16 cellular contexts compared by ENCODE assay signal in genomic region chr1:30905898-30906620, GRCh38. TPM values are rescaled to one million over a fixed set of nuclear protein-coding genes. Genes with fewer than 3 reads are reported as not detected.
A peak's percentile ranks its signal among the peaks of the same experiment; 100 is the strongest.
DNase-seq lines count a peak whose midpoint lies in the region; ATAC-seq, FAIRE-seq and TF ChIP-seq lines count a peak whose summit lies in the region.
"Had no signal": no experiment of that assay in that cellular context is flagged by ENCODE, and none has a peak within 500 bp of the region (broad histone marks: within the 10 kb centered on the region; RNA-seq: fewer than 3 reads in every experiment).

No MANE protein-coding gene starts in this region.

- intact Hi-C loops in K562 (cut with micrococcal nuclease): no loop called here
- intact Hi-C loops in right lobe of liver (cut with DNase I): no loop called here
- intact Hi-C loops in stomach (cut with DNase I; ENCODE audit: low total_unique reads): no loop called here

- peaks cover 39 to 66% of the 10 kb centered on the region in 2 experiments for H3K4me1 ChIP-seq in K562 (replicated peaks in 1 of 2; ENCODE audit: control insufficient read depth in 2 of 2, insufficient read depth in 2 of 2, low read length in 2 of 2)
- H3K4me1 ChIP-seq in right lobe of liver: peaks cover 0 to 4% (median 0%) of the 10 kb centered on the region in 4 donors
- H3K4me1 ChIP-seq in stomach: peaks cover 42 to 91% (median 73%) of the 10 kb centered on the region in 4 donors

- CTCF ChIA-PET in K562 (lab: Yijun Ruan, JAX; ENCODE audit: low intra/inter-chr PET ratio): no interaction called here

- no TSS peak for BruUV-seq in K562 (replicated peaks; lab: Mats Ljungman, UMichigan)

- 57% methylated on average over 9 of the region's 9 CpGs for WGBS in K562 (ENCODE audit: insufficient coverage, low coverage, missing lambda C conversion rate)
- WGBS in right lobe of liver (ENCODE audit: insufficient coverage, low coverage, low lambda C conversion rate, missing lambda C conversion rate): 36% methylated on average over 4 of the region's 9 CpGs
- 54 to 57% (median 57%) methylated on average over 9 of the region's 9 CpGs for WGBS in stomach, 5 donors

- FAIRE-seq in K562 (lab: Jason Lieb, UNC) (no peak), RCC 7860 (lab: Jason Lieb, UNC) (no peak)

- in situ Hi-C loops in K562 (cut with MboI): no loop called here

- TF ChIP-seq EP300 in K562 (IDR thresholded peaks at IDR 0.05; ENCODE audit: low read length) (no peak), stomach (IDR thresholded peaks at IDR 0.05) (no peak)

- no peak for TF ChIP-seq CTCF in K562 (IDR thresholded peaks at IDR 0.05 in 2 of 3, conservative IDR thresholded peaks at IDR 0.05 in 1 of 3; ENCODE audit: insufficient read depth in 2 of 3, low read depth in 1 of 3, low read length in 3 of 3)
- TF ChIP-seq CTCF in right lobe of liver (IDR thresholded peaks at IDR 0.05): no peak
- TF ChIP-seq CTCF in stomach (IDR thresholded peaks at IDR 0.05): no peak

- H3K27ac ChIP-seq in K562 (ENCODE audit: extremely low read depth, low read depth, low read length) (no peak overlapping the region), right lobe of liver (no peak overlapping the region), stomach (peak overlapping the region in 3 of 5 donors; percentile 25 to 85 (median 81))
- H3K27ac ChIP-seq: 22Rv1 had no signal

- H3K9me1 ChIP-seq in K562 (ENCODE audit: control insufficient read depth, insufficient read depth, low read length): no peaks in the 10 kb centered on the region

- ATAC-seq in K562 (no peak), right lobe of liver (peak; percentile 15 to 35 (median 24)), HG02870 (IDR thresholded peaks at IDR 0.05; ENCODE audit: unreplicated experiment) (no peak)

- H2AFZ ChIP-seq in K562 (ENCODE audit: low read depth, low read length): no peak overlapping the region

- H3K9me3 ChIP-seq in K562 (replicated peaks; ENCODE audit: control insufficient read depth, insufficient read depth, low read depth, low read length) (no peaks in the 10 kb centered on the region), right lobe of liver (no peaks in the 10 kb centered on the region), stomach (no peaks in the 10 kb centered on the region)

- peaks cover 19% of the 10 kb centered on the region for H3K79me2 ChIP-seq in K562 (ENCODE audit: control insufficient read depth, insufficient read depth, low read length)

- H3K4me3 ChIP-seq in K562: no peak overlapping the region
- H3K4me3 ChIP-seq in right lobe of liver: peak overlapping the region in 1 of 3 donors; percentile 42
- no peak overlapping the region for H3K4me3 ChIP-seq in stomach

- no peak overlapping the region for H3K4me2 ChIP-seq in K562 (ENCODE audit: insufficient read depth, low read length)

- peak; percentile 46 for DNase-seq in DMS53 (lab: John Stamatoyannopoulos, UW)
- no peak for DNase-seq in DMS53 treated with DMSO at 0.1 percent for 48 hours (lab: John Stamatoyannopoulos, UW; ENCODE audit: unreplicated experiment)
- no peak for DNase-seq in K562 (ENCODE audit: extremely low read depth in 1 of 4, low spot score in 3 of 4)
- DNase-seq in right lobe of liver: peak in 1 of 3 donors; percentile 63
- DNase-seq in stomach: no peak
- DNase-seq in NCI-H345 (lab: John Stamatoyannopoulos, UW): no peak
- DNase-seq in RCC 7860 (ENCODE audit: low spot score): no peak
- DNase-seq: activated CD4-positive, CD25-positive, alpha-beta regulatory T cell; activated effector memory CD4-positive, alpha-beta T cell treated with Interleukin-2 at 50 U/mL for 16 hours; anterior cingulate cortex; GOT3; NCI-H2029 treated with DMSO at 0.1 percent for 48 hours; NCI-H82 had no signal

- H3K36me3 ChIP-seq in K562 (ENCODE audit: control insufficient read depth, insufficient read depth, low read length): no peaks in the 10 kb centered on the region
- H3K36me3 ChIP-seq in right lobe of liver: no peaks in the 10 kb centered on the region
- no peaks in the 10 kb centered on the region for H3K36me3 ChIP-seq in stomach

- POLR2A ChIA-PET in K562 (lab: Yijun Ruan, JAX): interaction anchor here (0.6 to 2.5 kb wide), 9 partner anchors 9 to 180 kb away, joined by 3 to 12 read pairs (median 4); no protein-coding TSS in a partner anchor

- TF ChIP-seq RAD21 in K562 (CRISPR knock-in tag; conservative IDR thresholded peaks at IDR 0.05 in 1 of 2, IDR thresholded peaks at IDR 0.05 in 1 of 2): no peak

- H3K27me3 ChIP-seq in K562 (ENCODE audit: control insufficient read depth in 2 of 2, insufficient read depth in 2 of 2, low read length in 2 of 2) (no peaks in the 10 kb centered on the region), right lobe of liver (no peaks in the 10 kb centered on the region), stomach (peaks cover 0 to 26% (median 7%) of the 10 kb centered on the region in 3 donors)
- H3K27me3 ChIP-seq: dorsolateral prefrontal cortex had no signal

- TF ChIP-seq POLR2A in K562 (conservative IDR thresholded peaks at IDR 0.05): no peak
- TF ChIP-seq POLR2A in right lobe of liver (IDR thresholded peaks at IDR 0.05): no peak
- TF ChIP-seq POLR2A in stomach (IDR thresholded peaks at IDR 0.05): no peak

- peaks cover 15% of the 10 kb centered on the region for H4K20me1 ChIP-seq in K562 (replicated peaks; ENCODE audit: control insufficient read depth, insufficient read depth, low read length)

- peak overlapping the region in 1 of 2 experiments; percentile 61; a peak in 2 of 4 replicates for H3K9ac ChIP-seq in K562 (ENCODE audit: insufficient read depth in 1 of 2, low read depth in 2 of 2, low read length in 2 of 2)

TF ChIP-seq in K562, 482 proteins besides CTCF, POLR2A, EP300 and RAD21 (continues in another document):
- peak; percentile 55; the same call in 1 of the 2 replicates for TF ChIP-seq ZNF239 (CRISPR knock-in tag; IDR thresholded peaks at IDR 0.05)
- no peak for TF ChIP-seq TFAP4 (CRISPR knock-in tag; IDR thresholded peaks at IDR 0.05; ENCODE audit: borderline replicate concordance)
- no peak for TF ChIP-seq ZNF134 (CRISPR knock-in tag; conservative IDR thresholded peaks at IDR 0.05)
- no peak for TF ChIP-seq HDAC2 (IDR thresholded peaks at IDR 0.05)
- TF ChIP-seq ETV5 (CRISPR knock-in tag; IDR thresholded peaks at IDR 0.05; ENCODE audit: low read depth): no peak

RNA-seq across cellular contexts. Expression of gene SDC3, which starts 2.5 kb away (rescaled TPM):
- total RNA-seq in K562 (2011; cell fraction: chromatin; rRNA removed; ENCODE audit: low replicate concordance): 13.1 and 24.6 TPM in 2 replicates
- 24.0 and 32.2 TPM in 2 replicates for total RNA-seq in K562 (2011; cell fraction: nucleolus; rRNA removed)
- total RNA-seq in K562 (2011; cell fraction: nucleoplasm; rRNA removed): 29.8 and 31.2 TPM in 2 replicates
- 12.1 and 20.7 TPM in 2 replicates for total RNA-seq in K562 (2014; rRNA removed)
- 8.6 and 9.0 TPM in 2 replicates for total RNA-seq in K562 (2014; rRNA removed; fragmentation: Illumina TruSeq; extraction: Trizol)
- total RNA-seq in K562 (2015; rRNA removed; fragmentation: Illumina TruSeq; extraction: Trizol): 17.6 and 18.3 TPM in 2 replicates
- 39.4 and 44.1 TPM in 2 replicates for total RNA-seq in K562 (2021)
- 6.5 and 8.9 TPM in 2 replicates for polyA plus RNA-seq in K562 (2011; rRNA removed)
- 8.4 and 12.2 TPM in 2 replicates for polyA plus RNA-seq in K562 (2011; cell fraction: cytosol; rRNA removed)
- 15.0 and 19.6 TPM in 2 replicates for polyA plus RNA-seq in K562 (2011; cell fraction: nucleus; rRNA removed)
- polyA plus RNA-seq in K562 (2012): 39.4 and 99.6 TPM in 2 replicates
- polyA plus RNA-seq in K562 (2014; fragmentation: Illumina TruSeq; extraction: Trizol): 30.5 and 39.3 TPM in 2 replicates
- polyA plus RNA-seq in K562 (2014; fragmentation: Nextera tagmentation; extraction: Ambion mirVana): under 1 TPM; 0.38 to 0.56 TPM
- 20.4 and 24.5 TPM in 2 replicates for polyA plus RNA-seq in K562 (2014; rRNA removed)
- 4.6 and 6.4 TPM in 2 replicates for polyA minus RNA-seq in K562 (2011; rRNA and poly(A)+ RNA removed)
- polyA minus RNA-seq in K562 (2011; cell fraction: cytosol; rRNA and poly(A)+ RNA removed): 12.1 and 19.4 TPM in 2 replicates
- polyA minus RNA-seq in K562 (2011; cell fraction: nucleus; rRNA and poly(A)+ RNA removed): 3.4 and 3.8 TPM in 2 replicates
- total RNA-seq in right lobe of liver: 10 to 100 TPM; 13.8 to 45.7 (median 16.2) TPM
- 10 to 100 TPM in 4 of 5 donors, under 1 TPM in 1; 0.58 to 47.2 (median 30.8) TPM for total RNA-seq in stomach
- polyA plus RNA-seq in stomach: 10 to 100 TPM in 2 of 3 donors, 1 to 10 TPM in 1; 9.9 to 13.0 (median 10.7) TPM

Comparison
In these comparisons a context has a peak if more than half of its experiments do, and no peak if none do; other contexts are left out.
1. ATAC-seq: peak in right lobe of liver (4 of 4); none in K562 (single experiment) and HG02870 (single experiment).
2. H3K27ac ChIP-seq: peak in stomach (3 of 5); none in K562 (single experiment) and right lobe of liver (0 of 3).